ENCODE assay signal across 15 cellular contexts in the genomic region with DNA sequence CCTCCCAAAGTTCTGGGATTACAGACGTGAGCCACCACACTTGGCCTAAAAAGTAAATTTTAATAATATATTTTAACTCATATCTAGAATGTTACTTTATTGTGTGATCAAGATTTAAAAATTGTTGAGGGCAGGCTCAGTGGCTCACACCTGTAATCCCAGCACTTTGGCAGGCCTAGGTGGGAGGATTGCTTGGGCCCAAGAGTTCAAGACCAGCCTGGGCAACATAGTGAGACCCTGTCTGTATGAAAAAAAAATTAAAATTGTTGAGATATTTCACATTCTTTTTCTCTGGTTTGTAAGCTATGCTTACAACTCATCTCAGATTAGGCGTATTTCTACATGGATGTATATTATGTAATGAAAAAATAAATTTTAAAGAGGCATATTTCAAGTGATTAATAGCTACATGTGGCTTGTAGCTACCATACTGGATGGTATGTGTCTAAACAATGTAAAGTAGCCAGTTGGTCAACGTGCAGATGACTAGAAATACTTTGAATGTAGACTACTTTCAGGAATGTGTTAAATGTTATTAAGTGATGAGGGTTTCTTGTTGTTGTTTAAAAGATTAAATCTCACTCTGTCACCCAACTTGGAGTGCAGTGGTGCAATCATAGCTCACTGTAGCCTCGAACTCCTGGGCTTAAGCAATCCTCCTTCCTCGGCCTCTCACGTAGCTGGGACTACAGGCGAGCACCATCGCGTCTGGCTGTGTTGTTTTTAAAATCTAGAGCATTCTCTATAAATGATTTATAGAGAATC. TPM values are rescaled to one million over a fixed set of nuclear protein-coding genes. Genes with fewer than 3 reads are reported as not detected.
A peak's percentile ranks its signal among the peaks of the same experiment; 100 is the strongest.
DNase-seq lines count a peak whose midpoint lies in the region; ATAC-seq and TF ChIP-seq lines count a peak whose summit lies in the region.
"Had no signal": no experiment of that assay in that cellular context is flagged by ENCODE, and none has a peak within 500 bp of the region (broad histone marks: within the 10 kb centered on the region; RNA-seq: fewer than 3 reads in every experiment).

No MANE protein-coding gene starts in this region.

- TF ChIP-seq POLR2A in NB4 (IDR thresholded peaks at IDR 0.05; ENCODE audit: extremely low read depth, insufficient read length) = no peak

- no peak overlapping the region for H3K27ac Mint-ChIP-seq in endodermal cell

- no peak for ATAC-seq in HG03045 (IDR thresholded peaks at IDR 0.05; ENCODE audit: unreplicated experiment)

- H2AFZ ChIP-seq in osteoblast (ENCODE audit: low read length) = no peak overlapping the region

- H3K4me1 ChIP-seq in endodermal cell (ENCODE audit: control insufficient read depth, insufficient read depth, low read length) = no peaks in the 10 kb centered on the region
- peaks cover 18% of the 10 kb centered on the region for H3K4me1 ChIP-seq in osteoblast (ENCODE audit: insufficient read depth, low read length)

- H3K27me3 ChIP-seq in endodermal cell (ENCODE audit: control insufficient read depth, insufficient read depth, low read length, poor library complexity, severe bottlenecking) (no peaks in the 10 kb centered on the region), osteoblast (ENCODE audit: insufficient read depth, low read length) (no peaks in the 10 kb centered on the region)

- H3K4me3 ChIP-seq in NB4 (ENCODE audit: low read depth, low read length) (peak overlapping the region; percentile 3), endodermal cell (ENCODE audit: low read length) (no peak overlapping the region), osteoblast (ENCODE audit: insufficient read depth, low read length) (no peak overlapping the region)

- H4K20me1 ChIP-seq in osteoblast (ENCODE audit: insufficient read depth, low read length) = peaks cover 84% of the 10 kb centered on the region

- no peak overlapping the region for H3K4me3 Mint-ChIP-seq in endodermal cell

- H3K9ac ChIP-seq in endodermal cell (ENCODE audit: extremely low read depth, low read length, poor library complexity, severe bottlenecking) = no peak overlapping the region

- peaks cover 18% of the 10 kb centered on the region for H3K4me1 Mint-ChIP-seq in endodermal cell

- no peak overlapping the region for H3K27ac ChIP-seq in endodermal cell (ENCODE audit: low read depth, low read length)
- no peak overlapping the region for H3K27ac ChIP-seq in osteoblast (ENCODE audit: low read depth, low read length)

- H3K4me2 ChIP-seq in osteoblast (ENCODE audit: insufficient read depth, low read length) = no peak overlapping the region

- H3K36me3 ChIP-seq in endodermal cell (ENCODE audit: control insufficient read depth, insufficient read depth, low read length) (peaks cover 61% of the 10 kb centered on the region), osteoblast (ENCODE audit: insufficient read depth, low read length) (peaks cover 19% of the 10 kb centered on the region)

- H3K9me3 ChIP-seq in endodermal cell (ENCODE audit: control insufficient read depth, low read length) = no peaks in the 10 kb centered on the region
- H3K9me3 ChIP-seq in osteoblast (ENCODE audit: low read depth, low read length) = no peaks in the 10 kb centered on the region

- WGBS in endodermal cell (ENCODE audit: insufficient coverage in 1 of 2, insufficient read length in 1 of 2), 2 experiments = 90 to 93% methylated on average over 5 to 8 of the region's 9 CpGs

- peak; percentile 33 for DNase-seq in EH (ENCODE audit: low read depth)
- no peak for DNase-seq in NB4 (ENCODE audit: low read depth)
- DNase-seq in endodermal cell = peak; percentile 16
- DNase-seq in osteoblast (ENCODE audit: insufficient read length, low spot score, missing footprints) = peak; percentile 73
- DNase-seq in ureter (ENCODE audit: low spot score) = no peak
- DNase-seq in retina = no peak
- DNase-seq: CD8-positive, alpha-beta memory T cell; DMS 273 treated with DMSO at 0.1 percent for 48 hours; HCEC 1CT; NCI-H1048; NCI-H2107; NCI-H226; NCI-H526 treated with DMSO at 0.1 percent for 48 hours; NK-92 treated with Interleukin-12 subunit alpha and Interleukin-12 subunit beta, amount 100 ng/mL, for 24 hours had no signal

- TF ChIP-seq CTCF in NB4 (IDR thresholded peaks at IDR 0.05; ENCODE audit: low read depth, low read length) (no peak), endodermal cell (conservative IDR thresholded peaks at IDR 0.05) (no peak), osteoblast (IDR thresholded peaks at IDR 0.05; ENCODE audit: extremely low read depth, low read depth, low read length) (no peak)

- no peaks in the 10 kb centered on the region for H3K27me3 Mint-ChIP-seq in endodermal cell (ENCODE audit: insufficient read depth)

- H3K9me3 Mint-ChIP-seq in endodermal cell = peaks cover under 1% of the 10 kb centered on the region
- H3K9me3 Mint-ChIP-seq: CD8-positive, alpha-beta memory T cell had no signal

- H3K79me2 ChIP-seq in osteoblast (ENCODE audit: insufficient read depth, low read length) = peaks cover 100% of the 10 kb centered on the region

- H3K36me3 Mint-ChIP-seq in endodermal cell (ENCODE audit: low read depth) = peaks cover 35% of the 10 kb centered on the region

RNA-seq across cellular contexts. Expression of gene RAB10, which starts 5.9 kb away (rescaled TPM):
- total RNA-seq in endodermal cell = 100 to 1,000 TPM; 115 to 121 TPM
- 102 TPM for polyA plus RNA-seq in endodermal cell (2013, experiment 1 of 2)
- 95.8 TPM for polyA plus RNA-seq in endodermal cell (2013, experiment 2 of 2)
- total RNA-seq in osteoblast = 128 and 151 TPM in 2 replicates
- 180 TPM for total RNA-seq in ureter

RNA-seq across cellular contexts. Expression of gene KIF3C, which starts 57.5 kb away (rescaled TPM):
- total RNA-seq in endodermal cell (10 to 100 TPM; 42.9 to 51.4 TPM), osteoblast (14.4 and 17.0 TPM in 2 replicates), ureter (4.1 TPM)
- polyA plus RNA-seq in endodermal cell (2013, experiment 1 of 2) = 47.4 TPM
- 43.6 TPM for polyA plus RNA-seq in endodermal cell (2013, experiment 2 of 2)

Comparison
In these comparisons a context has a peak if more than half of its experiments do, and no peak if none do; other contexts are left out.
1. DNase-seq: peak in EH (single experiment), endodermal cell (single experiment) and osteoblast (single experiment); none in NB4 (single experiment), ureter (single experiment) and retina (single experiment).